Comparison of ENCODE assay signal across 13 cellular contexts in the genomic region with DNA sequence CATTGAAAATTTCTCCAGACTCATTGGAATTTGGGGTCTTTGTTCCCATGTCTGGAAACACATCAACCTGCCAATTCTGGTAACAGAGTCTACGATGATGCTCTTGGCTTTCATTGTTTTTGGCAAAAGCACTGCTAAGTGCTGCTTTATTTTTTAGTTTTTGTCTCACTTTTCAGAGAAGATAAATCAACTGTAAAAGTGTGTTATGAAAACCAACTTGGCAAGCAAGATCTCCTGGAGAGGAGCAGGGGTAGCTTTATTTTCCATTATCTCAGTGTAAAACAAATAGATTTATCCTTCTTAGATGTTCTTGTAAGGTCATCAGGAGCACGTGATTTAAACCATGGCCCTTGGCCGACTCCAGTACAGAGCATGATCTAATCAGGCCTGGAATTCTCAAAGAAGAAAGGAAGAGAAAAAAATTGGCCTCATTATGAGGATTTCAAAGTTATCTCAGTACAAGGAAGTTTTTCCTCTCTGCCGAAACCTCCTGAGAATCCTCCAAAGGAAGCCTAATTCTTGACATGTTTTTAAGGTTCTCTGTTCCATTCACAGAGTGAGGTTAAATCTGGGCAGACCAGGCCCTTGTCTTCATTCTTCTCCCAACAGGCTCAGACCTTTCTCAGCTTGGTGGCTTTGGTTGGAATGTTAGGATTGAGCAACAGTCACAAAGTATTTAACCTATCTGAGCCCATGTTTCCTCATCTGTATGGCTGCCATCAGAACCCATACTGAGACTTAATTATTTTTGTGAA. TPM values are rescaled to one million over a fixed set of nuclear protein-coding genes. Genes with fewer than 3 reads are reported as not detected.
DNase-seq lines count a peak whose midpoint lies in the region; ATAC-seq and TF ChIP-seq lines count a peak whose summit lies in the region.
"Had no signal": no experiment of that assay in that cellular context is flagged by ENCODE, and none has a peak within 500 bp of the region (broad histone marks: within the 10 kb centered on the region; RNA-seq: fewer than 3 reads in every experiment).

No MANE protein-coding gene starts in this region.

- CTCF ChIA-PET in BJ (lab: Yijun Ruan, JAX) = interaction anchor here (0.7 to 1.4 kb wide), 3 partner anchors 13 to 54 kb away, joined by 3 to 4 read pairs (median 3); a partner anchor contains a TSS

- TF ChIP-seq CTCF in BJ (IDR thresholded peaks at IDR 0.05; ENCODE audit: insufficient read depth, low read depth, low read length) = no peak
- TF ChIP-seq CTCF in ascending aorta (IDR thresholded peaks at IDR 0.05) = no peak

- H3K9me3 ChIP-seq in ascending aorta = no peaks in the 10 kb centered on the region
- H3K9me3 ChIP-seq: BLaER1 had no signal

- DNase-seq in BJ (ENCODE audit: low read depth) (peak; percentile 86), ascending aorta (ENCODE audit: low spot score in 2 of 2) (no peak), glomerular visceral epithelial cell (ENCODE audit: extremely low spot score) (peak; percentile 47), posterior vena cava (ENCODE audit: low spot score) (peak; percentile 86), mucosa of gallbladder (ENCODE audit: low spot score) (no peak), NCI-H2171 (lab: John Stamatoyannopoulos, UW) (no peak), NCI-H82 (lab: John Stamatoyannopoulos, UW) (no peak)
- DNase-seq: activated naive CD4-positive, alpha-beta T cell; naive B cell; stimulated activated CD4-positive, alpha-beta T cell treated with anti-CD3 and anti-CD28 coated beads, Interleukin-4, amount 100 ng/mL, for 4 hours had no signal

- POLR2A ChIA-PET in BJ (lab: Charles Lee) = interaction anchor here (1.0 kb wide), 1 partner anchor 17 kb away, joined by 3 read pairs; a partner anchor contains a TSS

- H3K4me3 ChIP-seq in BJ (ENCODE audit: low read depth, low read length) = no peak overlapping the region
- H3K4me3 ChIP-seq in ascending aorta = no peak overlapping the region
- H3K4me3 ChIP-seq: BLaER1 had no signal

- peak overlapping the region; percentile 28 to 35 for H3K27ac ChIP-seq in ascending aorta
- H3K27ac ChIP-seq: BLaER1 had no signal

- H3K27me3 ChIP-seq in BJ (ENCODE audit: control insufficient read depth, insufficient read depth, low read length) (no peaks in the 10 kb centered on the region), ascending aorta (no peaks in the 10 kb centered on the region)
- H3K27me3 ChIP-seq: BLaER1 had no signal

- H3K4me1 ChIP-seq in ascending aorta = peaks cover 0 to 12% of the 10 kb centered on the region in 2 donors

- H3K36me3 ChIP-seq in BJ (ENCODE audit: control insufficient read depth, insufficient read depth, low read length) (no peaks in the 10 kb centered on the region), ascending aorta (no peaks in the 10 kb centered on the region)
- H3K36me3 ChIP-seq: BLaER1 had no signal

- ATAC-seq in HG03439 (IDR thresholded peaks at IDR 0.05; ENCODE audit: unreplicated experiment) = no peak
- ATAC-seq: esophagus mucosa had no signal

- intact Hi-C loops in ascending aorta (cut with DNase I) (no loop called here), posterior vena cava (cut with DNase I) (no loop called here)

RNA-seq across cellular contexts. Expression of a gene that starts 16.4 kb away (rescaled TPM):
- 112 and 131 TPM in 2 replicates for polyA plus RNA-seq in BJ (2011; rRNA removed)
- polyA minus RNA-seq in BJ (2011; rRNA and poly(A)+ RNA removed) = 52.1 and 90.3 TPM in 2 replicates
- 4.6 TPM for total RNA-seq in ascending aorta
- 10 to 100 TPM; 13.0 to 15.2 TPM for total RNA-seq in posterior vena cava
- 7.6 TPM for total RNA-seq in mucosa of gallbladder

Comparison
In these comparisons a context has a peak if more than half of its experiments do, and no peak if none do; other contexts are left out.
1. DNase-seq: peak in BJ (single experiment), glomerular visceral epithelial cell (single experiment) and posterior vena cava (single experiment); none in ascending aorta (0 of 2), mucosa of gallbladder (single experiment), NCI-H2171 (single experiment) and NCI-H82 (single experiment).